In the genomic region with DNA sequence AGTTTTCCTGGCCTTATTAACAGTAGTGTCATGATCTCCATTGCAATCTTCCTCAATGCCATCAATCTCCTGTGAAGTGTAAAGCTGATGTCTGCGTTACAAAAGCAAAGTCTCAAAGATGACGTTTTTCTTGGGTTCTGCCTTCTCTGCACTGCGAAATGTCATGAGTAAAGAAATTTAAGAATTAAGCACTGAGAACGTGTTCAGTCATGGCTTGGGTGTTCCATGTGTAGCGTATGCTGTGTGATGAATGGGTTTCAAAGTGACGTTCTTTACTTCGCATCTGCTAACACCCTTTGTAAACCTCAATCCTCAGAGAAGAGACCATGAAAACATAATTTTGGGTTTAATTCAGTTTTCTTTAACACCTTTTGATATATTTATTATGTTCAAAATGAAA, we compare ENCODE assay signal across 9 cellular contexts. TPM values are rescaled to one million over a fixed set of nuclear protein-coding genes. Genes with fewer than 3 reads are reported as not detected.
DNase-seq lines count a peak whose midpoint lies in the region; ATAC-seq, FAIRE-seq and TF ChIP-seq lines count a peak whose summit lies in the region.
"Had no signal": no experiment of that assay in that cellular context is flagged by ENCODE, and none has a peak within 500 bp of the region (broad histone marks: within the 10 kb centered on the region; RNA-seq: fewer than 3 reads in every experiment).

No MANE protein-coding gene starts in this region.

- peak overlapping the region; percentile 23 for H2AFZ ChIP-seq in endothelial cell of umbilical vein (ENCODE audit: low read depth, low read length)

- FAIRE-seq in endothelial cell of umbilical vein (lab: Jason Lieb, UNC) = no peak
- no peak for FAIRE-seq in GM12892 (lab: Jason Lieb, UNC)

- intact Hi-C loops in CD4-positive, alpha-beta memory T cell (cut with micrococcal nuclease) = loop anchor here (5.0 kb wide), 2 partner anchors 104 to 414 kb away; partner anchors contain the start of genes HERC3 and PPM1K
- intact Hi-C loops in endothelial cell of umbilical vein (cut with micrococcal nuclease) = no loop called here

- TF ChIP-seq CTCF in endothelial cell of umbilical vein (IDR thresholded peaks at IDR 0.05; ENCODE audit: extremely low read depth in 1 of 2, insufficient read depth in 1 of 2, low read depth in 1 of 2, low read length in 2 of 2) (no peak), osteocyte (IDR thresholded peaks at IDR 0.05) (no peak)

- no peak overlapping the region for H3K27ac ChIP-seq in CD4-positive, alpha-beta memory T cell (ENCODE audit: low read depth, low read length)
- H3K27ac ChIP-seq in SJCRH30 (no peak overlapping the region), endothelial cell of umbilical vein (ENCODE audit: insufficient read depth, low read depth, low read length) (no peak overlapping the region)

- H3K9me3 Mint-ChIP-seq in CD4-positive, alpha-beta memory T cell = no peaks in the 10 kb centered on the region
- H3K9me3 Mint-ChIP-seq in osteocyte (ENCODE audit: unreplicated experiment) = no peaks in the 10 kb centered on the region

- H3K36me3 ChIP-seq in CD4-positive, alpha-beta memory T cell (ENCODE audit: insufficient read depth, low read length) = peaks cover 4% of the 10 kb centered on the region
- H3K36me3 ChIP-seq in SJCRH30 = no peaks in the 10 kb centered on the region
- no peaks in the 10 kb centered on the region for H3K36me3 ChIP-seq in endothelial cell of umbilical vein (ENCODE audit: control insufficient read depth in 2 of 2, extremely low read depth in 1 of 2, insufficient read depth in 2 of 2, low read length in 2 of 2)

- H3K4me1 ChIP-seq in CD4-positive, alpha-beta memory T cell (ENCODE audit: insufficient read depth, low read length) = peaks cover 11% of the 10 kb centered on the region
- H3K4me1 ChIP-seq in SJCRH30 (peaks cover 3% of the 10 kb centered on the region; the same call in 1 of the 2 replicates), endothelial cell of umbilical vein (ENCODE audit: control insufficient read depth, extremely low read depth, insufficient read depth, low read length) (peaks cover 4% of the 10 kb centered on the region)

- ATAC-seq in GM21528 (IDR thresholded peaks at IDR 0.05; ENCODE audit: low FRiP score, unreplicated experiment) = no peak

- no peaks in the 10 kb centered on the region for H3K9me1 ChIP-seq in endothelial cell of umbilical vein (replicated peaks; ENCODE audit: control insufficient read depth, extremely low read depth, insufficient read depth, low read length)

- H3K27me3 ChIP-seq in CD4-positive, alpha-beta memory T cell (ENCODE audit: insufficient read depth, low read length) = no peaks in the 10 kb centered on the region
- H3K27me3 ChIP-seq in SJCRH30 = no peaks in the 10 kb centered on the region
- H3K27me3 ChIP-seq in endothelial cell of umbilical vein (ENCODE audit: control insufficient read depth in 2 of 2, insufficient read depth in 2 of 2, low read length in 2 of 2) = no peaks in the 10 kb centered on the region

- DNase-seq in CD4-positive, alpha-beta memory T cell = no peak
- no peak for DNase-seq in SJCRH30
- no peak for DNase-seq in endothelial cell of umbilical vein (ENCODE audit: low read depth, low spot score)
- DNase-seq in osteocyte (ENCODE audit: extremely low spot score, unreplicated experiment) = no peak
- no peak for DNase-seq in stimulated activated CD4-positive, alpha-beta T cell treated with anti-CD3 and anti-CD28 coated beads, Interleukin-2, amount 100 ng/mL, for 48 hours
- DNase-seq in SHP77 (lab: John Stamatoyannopoulos, UW) = no peak
- no peak for DNase-seq in GM12892 (ENCODE audit: insufficient read length)
- DNase-seq: NCI-H1694 treated with DMSO at 0.1 percent for 48 hours had no signal

- H3K9me3 ChIP-seq in CD4-positive, alpha-beta memory T cell (ENCODE audit: control insufficient read depth in 1 of 2, low read length in 2 of 2) = no peaks in the 10 kb centered on the region
- H3K9me3 ChIP-seq in SJCRH30 (replicated peaks) (no peaks in the 10 kb centered on the region), endothelial cell of umbilical vein (replicated peaks; ENCODE audit: control insufficient read depth, insufficient read depth, low read length) (no peaks in the 10 kb centered on the region)

- dilution Hi-C loops in endothelial cell of umbilical vein (cut with MboI; ENCODE audit: extremely low pct_ligation_motif_present, low sequenced_read_pairs) = no loop called here

- H3K79me2 ChIP-seq in endothelial cell of umbilical vein (ENCODE audit: control insufficient read depth, insufficient read depth, low read length) = no peaks in the 10 kb centered on the region

- H3K4me1 Mint-ChIP-seq in CD4-positive, alpha-beta memory T cell = peaks cover 9 to 25% (median 18%) of the 10 kb centered on the region in 4 donors
- peaks cover 8% of the 10 kb centered on the region for H3K4me1 Mint-ChIP-seq in osteocyte (ENCODE audit: unreplicated experiment)

- H3K27ac Mint-ChIP-seq in CD4-positive, alpha-beta memory T cell = peak overlapping the region; percentile 92 to 96 (median 94)
- H3K27ac Mint-ChIP-seq in osteocyte (ENCODE audit: unreplicated experiment) = no peak overlapping the region

- BruUV-seq in endothelial cell of umbilical vein (replicated peaks; lab: Mats Ljungman, UMichigan) = no TSS peak

- H3K9ac ChIP-seq in endothelial cell of umbilical vein (replicated peaks; ENCODE audit: extremely low read depth, insufficient read depth, low read length) = peak overlapping the region; percentile 73

- peaks cover 27 to 41% of the 10 kb centered on the region in 2 donors for H3K36me3 Mint-ChIP-seq in CD4-positive, alpha-beta memory T cell
- H3K36me3 Mint-ChIP-seq in osteocyte (ENCODE audit: unreplicated experiment) = no peaks in the 10 kb centered on the region

- peak overlapping the region; percentile 80 to 95 (median 90) for H3K4me3 Mint-ChIP-seq in CD4-positive, alpha-beta memory T cell
- peak overlapping the region; percentile 84 for H3K4me3 Mint-ChIP-seq in osteocyte (ENCODE audit: unreplicated experiment)

- H3K4me2 ChIP-seq in endothelial cell of umbilical vein (ENCODE audit: insufficient read depth, low read length) = peak overlapping the region; percentile 76

- TF ChIP-seq POLR2A in endothelial cell of umbilical vein (IDR thresholded peaks at IDR 0.05; ENCODE audit: low read depth, low read length) (no peak), GM12892 (IDR thresholded peaks at IDR 0.05; ENCODE audit: low read depth, low read length) (no peak)

- no peaks in the 10 kb centered on the region for H4K20me1 ChIP-seq in endothelial cell of umbilical vein (replicated peaks; ENCODE audit: control insufficient read depth, extremely low read depth, insufficient read depth, low read length)

- H3K27me3 Mint-ChIP-seq in CD4-positive, alpha-beta memory T cell = no peaks in the 10 kb centered on the region
- no peaks in the 10 kb centered on the region for H3K27me3 Mint-ChIP-seq in osteocyte (ENCODE audit: unreplicated experiment)

- peak overlapping the region in 1 of 2 donors; percentile 9 for H3K4me3 ChIP-seq in CD4-positive, alpha-beta memory T cell (ENCODE audit: low read length in 2 of 2)
- H3K4me3 ChIP-seq in SJCRH30 = peak overlapping the region; percentile 71
- peak overlapping the region in 2 of 3 experiments; percentile 71 to 93 for H3K4me3 ChIP-seq in endothelial cell of umbilical vein (replicated peaks in 1 of 3; ENCODE audit: insufficient read depth in 1 of 3, low read depth in 1 of 3, low read length in 3 of 3)

- CTCF ChIA-PET in CD4-positive, alpha-beta memory T cell (lab: Charles Lee; ENCODE audit: partially characterized antibody) = interaction anchor here (1.0 to 1.6 kb wide), 3 partner anchors 26 to 157 kb away, joined by 3 to 6 read pairs (median 3); no protein-coding TSS in a partner anchor
- CTCF ChIA-PET in endothelial cell of umbilical vein (lab: Charles Lee) = interaction anchor here (1.0 to 1.7 kb wide), 3 partner anchors 10 to 37 kb away, joined by 3 to 10 read pairs (median 6); no protein-coding TSS in a partner anchor

- POLR2A ChIA-PET in CD4-positive, alpha-beta memory T cell (lab: Charles Lee; ENCODE audit: partially characterized antibody) = interaction anchor here (1.9 kb wide), 1 partner anchor 83 kb away, joined by 5 read pairs; no protein-coding TSS in a partner anchor
- POLR2A ChIA-PET in endothelial cell of umbilical vein (lab: Charles Lee) = no interaction called here

TF ChIP-seq in endothelial cell of umbilical vein, 7 proteins besides CTCF, POLR2A, EP300 and RAD21:
- TF ChIP-seq GATA2 (IDR thresholded peaks at IDR 0.05; ENCODE audit: insufficient read depth, insufficient read length, low read depth, low read length) (no peak), EZH2 (IDR thresholded peaks at IDR 0.05; ENCODE audit: borderline replicate concordance, low read depth, low read length, severe bottlenecking) (no peak), FOS (IDR thresholded peaks at IDR 0.05; ENCODE audit: borderline replicate concordance, insufficient read depth, low read length) (no peak), JUN (IDR thresholded peaks at IDR 0.05; ENCODE audit: borderline replicate concordance, insufficient read depth, insufficient read length, low read depth) (no peak), POLR2AphosphoS5 (IDR thresholded peaks at IDR 0.05; ENCODE audit: insufficient read depth, low read depth, low read length) (no peak), MYC (IDR thresholded peaks at IDR 0.05; ENCODE audit: low read depth, low read length) (no peak)
- TF ChIP-seq, protein P1, sequence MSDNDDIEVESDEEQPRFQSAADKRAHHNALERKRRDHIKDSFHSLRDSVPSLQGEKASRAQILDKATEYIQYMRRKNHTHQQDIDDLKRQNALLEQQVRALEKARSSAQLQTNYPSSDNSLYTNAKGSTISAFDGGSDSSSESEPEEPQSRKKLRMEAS (IDR thresholded peaks at IDR 0.05; ENCODE audit: insufficient read depth, insufficient read length) = no peak

RNA-seq across cellular contexts. Expression of gene NAP1L5, which starts 1.0 kb away (rescaled TPM):
- 1 to 10 TPM; 1.2 to 1.6 TPM for total RNA-seq in CD4-positive, alpha-beta memory T cell
- polyA plus RNA-seq in CD4-positive, alpha-beta memory T cell = 1 to 10 TPM; 3.4 to 3.9 TPM
- 10.4 and 10.5 TPM in 2 replicates for total RNA-seq in SJCRH30 (2014; rRNA removed; shearing (Covaris generic))
- total RNA-seq in endothelial cell of umbilical vein (6.1 and 7.6 TPM in 2 replicates), osteocyte (5.6 and 5.7 TPM in 2 replicates)
- polyA plus RNA-seq in endothelial cell of umbilical vein = 2.1 and 3.4 TPM in 2 replicates
- polyA plus RNA-seq in endothelial cell of umbilical vein (2011; cell fraction: cytosol; rRNA removed) = 6.3 and 6.4 TPM in 2 replicates
- polyA plus RNA-seq in endothelial cell of umbilical vein (2011; cell fraction: nucleus; rRNA removed) = 1.9 and 2.8 TPM in 2 replicates
- polyA plus RNA-seq in endothelial cell of umbilical vein (2012) = 8.1 and 13.9 TPM in 2 replicates
- 1.4 and 2.2 TPM in 2 replicates for polyA minus RNA-seq in endothelial cell of umbilical vein
- not detected for polyA minus RNA-seq in endothelial cell of umbilical vein (2011; cell fraction: cytosol; rRNA and poly(A)+ RNA removed)
- 0.91 and 1.7 TPM in 2 replicates for polyA minus RNA-seq in endothelial cell of umbilical vein (2011; cell fraction: nucleus; rRNA and poly(A)+ RNA removed)
- polyA plus RNA-seq in GM12892 (2012; ENCODE audit: missing spikeins) = 4.1 TPM
